ENCODE assay signal across 19 cellular contexts in genomic region chr21:35016071-35016470, GRCh38. TPM values are rescaled to one million over a fixed set of nuclear protein-coding genes. Genes with fewer than 3 reads are reported as not detected.
DNase-seq lines count a peak whose midpoint lies in the region; ATAC-seq and TF ChIP-seq lines count a peak whose summit lies in the region.
"Had no signal": no experiment of that assay in that cellular context is flagged by ENCODE, and none has a peak within 500 bp of the region (broad histone marks: within the 10 kb centered on the region; RNA-seq: fewer than 3 reads in every experiment).

No MANE protein-coding gene starts in this region.

- H3F3A ChIP-seq in Loucy (ENCODE audit: low read depth), result peaks cover 18% of the 10 kb centered on the region

- DNase-seq in activated T-cell treated with anti-CD3 and anti-CD28 coated beads, Interleukin-2, amount 50 U/mL, for 24 hours, result no peak
- DNase-seq in activated T-cell treated with anti-CD3 and anti-CD28 coated beads for 4 hours (no peak), endodermal cell (peak; percentile 17), NCI-H2171 (lab: John Stamatoyannopoulos, UW) (no peak)
- no peak for DNase-seq in stimulated activated effector memory CD8-positive, alpha-beta T cell treated with anti-CD3 and anti-CD28 coated beads, Interleukin-12 subunit alpha, Interleukin-12 subunit beta, amount 100 ng/mL, for 72 hours (ENCODE audit: low spot score in 2 of 2)
- DNase-seq: activated naive CD8-positive, alpha-beta T cell treated with anti-CD3 and anti-CD28 coated beads, Interleukin-2, amount 10 ng/mL, durations not matched to agents 7 days and 5 days; Calu3; caudate nucleus; KBM-7; MM.1S; NCI-H2029; NCI-H345 had no signal

- H3K9me3 ChIP-seq in Loucy (ENCODE audit: insufficient read depth, low read depth, low read length) (no peaks in the 10 kb centered on the region), endodermal cell (ENCODE audit: control insufficient read depth, low read length) (no peaks in the 10 kb centered on the region)
- H3K9me3 ChIP-seq: tibial nerve had no signal

- WGBS in endodermal cell (ENCODE audit: insufficient coverage in 1 of 2, insufficient read length in 1 of 2), 2 experiments, result 90 to 95% methylated on average over 2 to 4 of the region's 4 CpGs

- TF ChIP-seq CTCF in Loucy (conservative IDR thresholded peaks at IDR 0.05; ENCODE audit: low read length), result no peak
- TF ChIP-seq CTCF in endodermal cell (conservative IDR thresholded peaks at IDR 0.05), result no peak

- H3K36me3 ChIP-seq in Loucy (ENCODE audit: insufficient read depth, low read length), result peaks cover 60% of the 10 kb centered on the region; the same call in 1 of the 2 replicates
- H3K36me3 ChIP-seq in endodermal cell (ENCODE audit: control insufficient read depth, insufficient read depth, low read length), result no peaks in the 10 kb centered on the region
- H3K36me3 ChIP-seq: tibial nerve had no signal

- H3K4me1 ChIP-seq in Loucy (ENCODE audit: insufficient read depth, low read length, poor library complexity, severe bottlenecking) (peaks cover 90% of the 10 kb centered on the region), endodermal cell (ENCODE audit: control insufficient read depth, insufficient read depth, low read length) (peaks cover 4% of the 10 kb centered on the region)
- H3K4me1 ChIP-seq: tibial nerve had no signal

- peaks cover 93% of the 10 kb centered on the region for H3K4me1 Mint-ChIP-seq in activated T-cell treated with anti-CD3 and anti-CD28 coated beads, Interleukin-2, amount 50 U/mL, for 24 hours (ENCODE audit: low read depth)
- H3K4me1 Mint-ChIP-seq in endodermal cell, result peaks cover 30% of the 10 kb centered on the region
- peaks cover 72% of the 10 kb centered on the region for H3K4me1 Mint-ChIP-seq in stimulated activated effector memory CD8-positive, alpha-beta T cell treated with anti-CD3 and anti-CD28 coated beads, Interleukin-12 subunit alpha, Interleukin-12 subunit beta, amount 100 ng/mL, for 72 hours

- H3K9me3 Mint-ChIP-seq in activated T-cell treated with anti-CD3 and anti-CD28 coated beads, Interleukin-2, amount 50 U/mL, for 24 hours, result no peaks in the 10 kb centered on the region
- no peaks in the 10 kb centered on the region for H3K9me3 Mint-ChIP-seq in endodermal cell
- H3K9me3 Mint-ChIP-seq in stimulated activated effector memory CD8-positive, alpha-beta T cell treated with anti-CD3 and anti-CD28 coated beads, Interleukin-12 subunit alpha, Interleukin-12 subunit beta, amount 100 ng/mL, for 72 hours, result no peaks in the 10 kb centered on the region
- H3K9me3 Mint-ChIP-seq: activated naive CD8-positive, alpha-beta T cell treated with anti-CD3 and anti-CD28 coated beads, Interleukin-2, amount 10 ng/mL, durations not matched to agents 7 days and 5 days; dendritic cell treated with granulocyte-macrophage colony-stimulating factor and Interleukin-4, amounts not matched to agents 40 ng/mL and 50 ng/mL, for 4 days; memory B cell had no signal

- H3K36me3 Mint-ChIP-seq in activated T-cell treated with anti-CD3 and anti-CD28 coated beads, Interleukin-2, amount 50 U/mL, for 24 hours (ENCODE audit: low read depth), result peaks cover 25% of the 10 kb centered on the region
- H3K36me3 Mint-ChIP-seq in endodermal cell (ENCODE audit: low read depth), result no peaks in the 10 kb centered on the region
- no peaks in the 10 kb centered on the region for H3K36me3 Mint-ChIP-seq in stimulated activated effector memory CD8-positive, alpha-beta T cell treated with anti-CD3 and anti-CD28 coated beads, Interleukin-12 subunit alpha, Interleukin-12 subunit beta, amount 100 ng/mL, for 72 hours
- H3K36me3 Mint-ChIP-seq: activated naive CD8-positive, alpha-beta T cell treated with anti-CD3 and anti-CD28 coated beads, Interleukin-2, amount 10 ng/mL, durations not matched to agents 7 days and 5 days had no signal

- no peak for ATAC-seq in stimulated activated effector memory CD8-positive, alpha-beta T cell treated with anti-CD3 and anti-CD28 coated beads, Interleukin-12 subunit alpha, Interleukin-12 subunit beta, amount 100 ng/mL, for 72 hours
- ATAC-seq in GM18498 (IDR thresholded peaks at IDR 0.05; ENCODE audit: unreplicated experiment), result no peak

- H3K27ac Mint-ChIP-seq in activated T-cell treated with anti-CD3 and anti-CD28 coated beads, Interleukin-2, amount 50 U/mL, for 24 hours, result peak overlapping the region; percentile 5
- H3K27ac Mint-ChIP-seq in endodermal cell, result no peak overlapping the region
- H3K27ac Mint-ChIP-seq in stimulated activated effector memory CD8-positive, alpha-beta T cell treated with anti-CD3 and anti-CD28 coated beads, Interleukin-12 subunit alpha, Interleukin-12 subunit beta, amount 100 ng/mL, for 72 hours, result peak overlapping the region; percentile 76
- H3K27ac Mint-ChIP-seq: activated naive CD8-positive, alpha-beta T cell treated with anti-CD3 and anti-CD28 coated beads, Interleukin-2, amount 10 ng/mL, durations not matched to agents 7 days and 5 days; dendritic cell treated with granulocyte-macrophage colony-stimulating factor and Interleukin-4, amounts not matched to agents 40 ng/mL and 50 ng/mL, for 4 days; memory B cell had no signal

- H3K9me2 ChIP-seq in Loucy (replicated peaks; ENCODE audit: low read depth, low read length), result no peaks in the 10 kb centered on the region

- H2AFZ ChIP-seq in Loucy (ENCODE audit: low read length), result no peak overlapping the region
- H2AFZ ChIP-seq: hepatocyte had no signal

- H3K4me2 ChIP-seq in Loucy (ENCODE audit: low read depth, low read length, poor library complexity, severe bottlenecking), result peak overlapping the region; percentile 17
- H3K4me2 ChIP-seq: hepatocyte had no signal

- H3K79me2 ChIP-seq in Loucy (ENCODE audit: insufficient read depth, low read length), result peaks cover 94% of the 10 kb centered on the region
- H3K79me2 ChIP-seq: hepatocyte had no signal

- no peaks in the 10 kb centered on the region for H3K27me3 Mint-ChIP-seq in activated T-cell treated with anti-CD3 and anti-CD28 coated beads, Interleukin-2, amount 50 U/mL, for 24 hours
- H3K27me3 Mint-ChIP-seq in endodermal cell (ENCODE audit: insufficient read depth), result no peaks in the 10 kb centered on the region
- H3K27me3 Mint-ChIP-seq: B cell; dendritic cell treated with granulocyte-macrophage colony-stimulating factor and Interleukin-4, amounts not matched to agents 40 ng/mL and 50 ng/mL, for 4 days; memory B cell had no signal

- H3K27ac ChIP-seq in endodermal cell (ENCODE audit: low read depth, low read length), result no peak overlapping the region
- H3K27ac ChIP-seq: hepatocyte, tibial nerve had no signal

- H4K20me1 ChIP-seq in Loucy (ENCODE audit: insufficient read depth, low read length, poor library complexity, severe bottlenecking), result peaks cover 34% of the 10 kb centered on the region

- H3K9ac ChIP-seq in Loucy (ENCODE audit: low read depth, low read length, poor library complexity, severe bottlenecking), result peak overlapping the region; percentile 29
- no peak overlapping the region for H3K9ac ChIP-seq in endodermal cell (ENCODE audit: extremely low read depth, low read length, poor library complexity, severe bottlenecking)

- no peaks in the 10 kb centered on the region for H3K27me3 ChIP-seq in Loucy (ENCODE audit: insufficient read depth, low read length, poor library complexity, severe bottlenecking)
- H3K27me3 ChIP-seq in endodermal cell (ENCODE audit: control insufficient read depth, insufficient read depth, low read length, poor library complexity, severe bottlenecking), result no peaks in the 10 kb centered on the region
- H3K27me3 ChIP-seq: hepatocyte, tibial nerve had no signal

- H3K4me3 ChIP-seq in Loucy (ENCODE audit: low read length, poor library complexity, severe bottlenecking) (no peak overlapping the region), endodermal cell (ENCODE audit: low read length) (no peak overlapping the region)
- H3K4me3 ChIP-seq: hepatocyte, tibial nerve had no signal

- H3K4me3 Mint-ChIP-seq in activated T-cell treated with anti-CD3 and anti-CD28 coated beads, Interleukin-2, amount 50 U/mL, for 24 hours, result no peak overlapping the region
- H3K4me3 Mint-ChIP-seq in endodermal cell, result no peak overlapping the region
- peak overlapping the region; percentile 10 for H3K4me3 Mint-ChIP-seq in stimulated activated effector memory CD8-positive, alpha-beta T cell treated with anti-CD3 and anti-CD28 coated beads, Interleukin-12 subunit alpha, Interleukin-12 subunit beta, amount 100 ng/mL, for 72 hours
- H3K4me3 Mint-ChIP-seq: activated naive CD8-positive, alpha-beta T cell treated with anti-CD3 and anti-CD28 coated beads, Interleukin-2, amount 10 ng/mL, durations not matched to agents 7 days and 5 days; B cell; dendritic cell treated with granulocyte-macrophage colony-stimulating factor and Interleukin-4, amounts not matched to agents 40 ng/mL and 50 ng/mL, for 4 days; memory B cell had no signal

RNA-seq across cellular contexts. Expression of gene RUNX1, which starts 33.0 kb away (rescaled TPM):
- total RNA-seq in endodermal cell, result 1 to 10 TPM in 1 of 2 donors, under 1 TPM in 1; 0.31 to 2.8 TPM
- 0.50 TPM for polyA plus RNA-seq in endodermal cell (2013, experiment 1 of 2)
- polyA plus RNA-seq in endodermal cell (2013, experiment 2 of 2), result 1.0 TPM
